ENCODE assay signal across 11 cellular contexts in the genomic region with DNA sequence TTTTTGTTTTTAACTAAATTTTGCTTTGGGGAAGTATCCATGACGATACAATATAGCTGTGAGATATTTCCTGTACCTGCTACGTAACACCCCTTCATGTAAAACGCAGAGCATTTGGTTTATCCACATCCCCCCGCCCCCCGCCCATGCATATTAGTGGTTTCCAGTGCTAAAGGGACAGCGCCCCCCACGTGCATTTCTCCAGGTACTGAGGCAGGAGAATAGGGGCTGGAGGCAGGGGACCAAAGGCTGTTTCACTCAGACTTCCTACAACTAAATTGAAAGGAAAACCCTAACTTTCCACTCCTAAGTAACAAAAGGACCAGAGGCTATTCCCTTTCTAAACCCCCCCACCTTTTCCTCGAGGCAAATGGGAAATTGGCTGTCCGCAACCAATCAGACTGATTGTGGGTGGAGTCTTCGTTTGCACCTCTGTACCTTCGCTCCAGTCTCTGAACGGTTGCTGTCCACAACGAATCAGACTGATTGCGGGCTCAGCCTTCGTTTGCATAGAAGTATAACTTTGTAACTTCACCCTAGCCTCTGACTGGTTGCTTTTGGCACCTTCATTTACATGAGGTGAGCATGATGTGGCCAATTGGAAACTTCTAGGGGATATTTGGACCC. TPM values are rescaled to one million over a fixed set of nuclear protein-coding genes. Genes with fewer than 3 reads are reported as not detected.
DNase-seq lines count a peak whose midpoint lies in the region; ATAC-seq and TF ChIP-seq lines count a peak whose summit lies in the region.
"Had no signal": no experiment of that assay in that cellular context is flagged by ENCODE, and none has a peak within 500 bp of the region (broad histone marks: within the 10 kb centered on the region; RNA-seq: fewer than 3 reads in every experiment).

No MANE protein-coding gene starts in this region.

- DNase-seq in NCI-H1417 (lab: John Stamatoyannopoulos, UW) = peak; percentile 44 to 65 (median 63)
- no peak for DNase-seq in NCI-H1417 treated with DMSO at 0.1 percent for 48 hours (lab: John Stamatoyannopoulos, UW)
- peak; percentile 81 for DNase-seq in NCI-H510A (lab: John Stamatoyannopoulos, UW)
- DNase-seq in endothelial cell (ENCODE audit: low spot score) = no peak
- DNase-seq in omental fat pad (ENCODE audit: low spot score) = no peak
- DNase-seq in HCEC 1CT = no peak
- DNase-seq: 8988T; activated T-cell treated with anti-CD3 and anti-CD28 coated beads, Interleukin-2, amount 50 U/mL, for 1 hour had no signal

- H3K4me3 Mint-ChIP-seq in endothelial cell (ENCODE audit: unreplicated experiment) = no peak overlapping the region

- H3K27me3 Mint-ChIP-seq in endothelial cell (ENCODE audit: unreplicated experiment) = peaks cover 4% of the 10 kb centered on the region

- peak overlapping the region; percentile 33 for H3K27ac Mint-ChIP-seq in endothelial cell (ENCODE audit: unreplicated experiment)

- TF ChIP-seq CTCF in endothelial cell (IDR thresholded peaks at IDR 0.05; ENCODE audit: unreplicated experiment) (no peak), omental fat pad (IDR thresholded peaks at IDR 0.05) (no peak)

- ATAC-seq in omental fat pad (ENCODE audit: low FRiP score) = peak; percentile 68
- ATAC-seq in HG03039 (IDR thresholded peaks at IDR 0.05; ENCODE audit: unreplicated experiment) = no peak
- ATAC-seq in GM19351 (IDR thresholded peaks at IDR 0.05; ENCODE audit: unreplicated experiment) = no peak

- no peaks in the 10 kb centered on the region for H3K9me3 Mint-ChIP-seq in endothelial cell (ENCODE audit: unreplicated experiment)

- peaks cover 4% of the 10 kb centered on the region for H3K36me3 Mint-ChIP-seq in endothelial cell (ENCODE audit: low read depth, unreplicated experiment)

- H3K4me1 Mint-ChIP-seq in endothelial cell (ENCODE audit: unreplicated experiment) = peaks cover 8% of the 10 kb centered on the region

RNA-seq across cellular contexts. Expression of a gene that starts 12.2 kb away (rescaled TPM):
- total RNA-seq in endothelial cell (ENCODE audit: unreplicated experiment) = 9.6 TPM
- total RNA-seq in omental fat pad = 10 to 100 TPM in 1 of 4 donors, 1 to 10 TPM in 2, not detected in 1; 2.5 to 17.7 (median 4.9) TPM
- total RNA-seq: temporal lobe had no signal

Comparison
In these comparisons a context has a peak if more than half of its experiments do, and no peak if none do; other contexts are left out.
1. DNase-seq: peak in NCI-H1417 (3 of 3) and NCI-H510A (single experiment); none in NCI-H1417 treated with DMSO at 0.1 percent for 48 hours (single experiment), endothelial cell (single experiment), omental fat pad (single experiment) and HCEC 1CT (single experiment).